8 cellular contexts compared by ENCODE assay signal in the genomic region with DNA sequence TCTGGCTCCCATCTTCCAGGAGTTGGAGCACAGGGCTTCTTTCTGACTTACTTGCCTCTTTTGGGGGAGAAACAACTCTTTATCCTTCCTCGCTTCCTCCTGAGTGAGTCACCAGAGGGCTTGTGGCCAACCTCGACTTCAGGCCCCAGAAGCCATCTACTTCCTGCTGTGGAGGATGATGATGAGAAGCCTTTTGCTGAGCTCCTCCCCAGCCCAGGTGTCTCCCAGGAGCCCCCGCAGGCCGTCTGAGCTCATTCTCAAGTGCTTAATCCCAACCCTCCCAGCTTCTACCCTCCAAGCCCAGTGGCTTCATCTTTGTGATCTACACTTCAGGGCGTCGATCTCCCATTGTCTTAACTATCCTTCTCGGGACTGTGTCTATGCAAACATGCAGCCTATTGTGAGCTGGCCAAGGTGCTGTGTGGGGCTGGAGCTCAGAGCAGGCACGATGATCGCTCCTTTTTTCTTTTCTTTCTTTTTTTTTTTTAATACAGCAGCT. TPM values are rescaled to one million over a fixed set of nuclear protein-coding genes. Genes with fewer than 3 reads are reported as not detected.
A peak's percentile ranks its signal among the peaks of the same experiment; 100 is the strongest.
DNase-seq lines count a peak whose midpoint lies in the region; ATAC-seq and TF ChIP-seq lines count a peak whose summit lies in the region.

No MANE protein-coding gene starts in this region.

- peaks cover 8% of the 10 kb centered on the region for H3K36me3 Mint-ChIP-seq in Calu3 (ENCODE audit: insufficient read depth, unreplicated experiment)
- peaks cover 0 to 58% (median 10%) of the 10 kb centered on the region in 3 donors for H3K36me3 Mint-ChIP-seq in naive thymus-derived CD8-positive, alpha-beta T cell

- CTCF ChIA-PET in Calu3 (lab: Charles Lee), result no interaction called here

- POLR2A ChIA-PET in naive thymus-derived CD8-positive, alpha-beta T cell (lab: Charles Lee), result interaction anchor here (1.0 to 2.2 kb wide), 7 partner anchors 8 to 88 kb away, joined by 3 to 14 read pairs (median 4); partner anchors contain the start of gene SNPH

- H3K4me3 Mint-ChIP-seq in Calu3 (ENCODE audit: low read depth, unreplicated experiment), result no peak overlapping the region
- peak overlapping the region; percentile 71 to 91 (median 82) for H3K4me3 Mint-ChIP-seq in naive thymus-derived CD8-positive, alpha-beta T cell

- DNase-seq in Calu3, result peak; percentile 38
- DNase-seq in OCI-M1 (lab: John Stamatoyannopoulos, UW), result peak; percentile 33
- peak; percentile 74 for DNase-seq in activated effector memory CD4-positive, alpha-beta T cell treated with anti-CD3 and anti-CD28 coated beads, Interleukin-2, amount 50 U/mL, for 16 hours
- DNase-seq in naive thymus-derived CD8-positive, alpha-beta T cell, result peak in 9 of 10 donors; percentile 34 to 80 (median 55)
- DNase-seq in GF-D8 (lab: John Stamatoyannopoulos, UW), result no peak

- H3K4me1 Mint-ChIP-seq in Calu3 (ENCODE audit: low read depth, unreplicated experiment), result peaks cover 9% of the 10 kb centered on the region
- H3K4me1 Mint-ChIP-seq in naive thymus-derived CD8-positive, alpha-beta T cell, result peaks cover 27 to 49% (median 39%) of the 10 kb centered on the region in 4 donors

- peak; percentile 88 to 95 for ATAC-seq in naive thymus-derived CD8-positive, alpha-beta T cell
- no peak for ATAC-seq in HG02884 (IDR thresholded peaks at IDR 0.05; ENCODE audit: unreplicated experiment)
- no peak for ATAC-seq in GM19023 (IDR thresholded peaks at IDR 0.05; ENCODE audit: unreplicated experiment)
- ATAC-seq in GM18907 (IDR thresholded peaks at IDR 0.05; ENCODE audit: unreplicated experiment), result no peak

- intact Hi-C loops in Calu3 (cut with micrococcal nuclease; ENCODE audit: unreplicated experiment), result no loop called here

- H3K9me3 Mint-ChIP-seq in Calu3 (ENCODE audit: low read depth, unreplicated experiment), result no peaks in the 10 kb centered on the region
- no peaks in the 10 kb centered on the region for H3K9me3 Mint-ChIP-seq in naive thymus-derived CD8-positive, alpha-beta T cell

- no peak overlapping the region for H3K27ac Mint-ChIP-seq in Calu3 (ENCODE audit: unreplicated experiment)
- peak overlapping the region; percentile 90 to 98 (median 96) for H3K27ac Mint-ChIP-seq in naive thymus-derived CD8-positive, alpha-beta T cell

- no peak for TF ChIP-seq CTCF in Calu3 (IDR thresholded peaks at IDR 0.05; ENCODE audit: unreplicated experiment)

- H3K27me3 Mint-ChIP-seq in Calu3 (ENCODE audit: unreplicated experiment), result no peaks in the 10 kb centered on the region
- no peaks in the 10 kb centered on the region for H3K27me3 Mint-ChIP-seq in naive thymus-derived CD8-positive, alpha-beta T cell

- BruUV-seq in Calu3 (replicated peaks; lab: Mats Ljungman, UMichigan), result no TSS peak

RNA-seq across cellular contexts. Expression of gene SDCBP2, which starts 27.9 kb away (rescaled TPM):
- total RNA-seq in Calu3 (2022), result 8.2 and 18.9 TPM in 2 replicates
- 1 to 10 TPM; 2.7 to 3.3 TPM for total RNA-seq in naive thymus-derived CD8-positive, alpha-beta T cell
- polyA plus RNA-seq in naive thymus-derived CD8-positive, alpha-beta T cell, result 1 to 10 TPM in 1 of 3 donors, under 1 TPM in 2; 0.81 to 1.5 (median 0.98) TPM

RNA-seq across cellular contexts. Expression of gene SNPH, which starts 35.0 kb away (rescaled TPM):
- total RNA-seq in Calu3 (2022), result 2.0 and 2.4 TPM in 2 replicates
- total RNA-seq in naive thymus-derived CD8-positive, alpha-beta T cell, result 10 to 100 TPM; 25.7 to 26.6 TPM
- 10 to 100 TPM in 1 of 3 donors, 1 to 10 TPM in 2; 5.2 to 13.5 (median 6.3) TPM for polyA plus RNA-seq in naive thymus-derived CD8-positive, alpha-beta T cell

Comparison
In these comparisons a context has a peak if more than half of its experiments do, and no peak if none do; other contexts are left out.
1. ATAC-seq: peak in naive thymus-derived CD8-positive, alpha-beta T cell (2 of 2); none in HG02884 (single experiment), GM19023 (single experiment) and GM18907 (single experiment).